20 cellular contexts compared by ENCODE assay signal in the genomic region with DNA sequence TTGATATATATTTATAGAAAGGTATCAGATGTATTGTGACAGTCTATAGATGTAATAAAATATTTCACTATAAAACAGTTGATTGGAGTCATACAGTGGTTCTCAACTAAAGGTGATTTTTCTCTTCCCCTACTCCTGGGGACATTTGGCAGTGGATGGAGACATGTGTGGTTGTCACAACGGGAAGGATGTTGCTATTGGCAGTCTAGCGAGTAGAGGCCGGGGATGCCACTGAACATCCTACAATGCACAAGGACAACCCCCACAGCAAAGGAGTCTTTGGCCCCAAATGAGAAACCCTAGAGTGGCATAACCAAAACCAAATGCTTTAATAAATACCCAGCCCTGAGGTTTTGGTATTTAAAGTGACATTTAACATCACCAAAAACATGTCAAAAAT.
"Had no signal": no experiment of that assay in that cellular context is flagged by ENCODE, and none has a peak within 500 bp of the region (broad histone marks: within the 10 kb centered on the region; RNA-seq: fewer than 3 reads in every experiment).

No MANE protein-coding gene starts in this region.

- H3K9me3 Mint-ChIP-seq: activated CD4-positive, alpha-beta T cell treated with anti-CD3 and anti-CD28 coated beads, Interleukin-2, amount 10 ng/mL, durations not matched to agents 24 days and 14 days; activated T-helper 2 cell treated with anti-CD3 and anti-CD28 coated beads, Interferon-gamma antibody, Interleukin-2, Interleukin-4, amounts not matched to agents 10 μg/mL and 5 μg/mL and 100 μg/mL, durations not matched to agents 14 hours and 24 hours and 36 hours had no signal

- H3K27me3 ChIP-seq: heart right ventricle, neutrophil, pancreas, upper lobe of right lung had no signal

- DNase-seq: activated CD4-positive, alpha-beta T cell treated with anti-CD3 and anti-CD28 coated beads, Interleukin-2, amount 10 ng/mL, durations not matched to agents 24 days and 14 days; activated CD8-positive, alpha-beta T cell treated with anti-CD3 and anti-CD28 coated beads for 36 hours; activated naive CD4-positive, alpha-beta T cell treated with Interleukin-2 at 50 U/mL for 16 hours; activated T-cell treated with anti-CD3 and anti-CD28 coated beads, Interleukin-2, amount 50 U/mL, for 24 hours; anterior cingulate cortex; effector memory CD8-positive, alpha-beta T cell; foreskin melanocyte; heart right ventricle; immature natural killer cell; kidney glomerular epithelial cell; left ventricle myocardium superior; mucosa of descending colon; naive thymus-derived CD8-positive, alpha-beta T cell; pancreas; stimulated activated CD4-positive, alpha-beta T cell treated with anti-CD3 and anti-CD28 coated beads, Interleukin-2, amount 100 ng/mL, for 24 hours; upper lobe of right lung had no signal

- H3K9me3 ChIP-seq: heart right ventricle, mucosa of descending colon, neutrophil, pancreas, upper lobe of right lung had no signal

- H3K36me3 Mint-ChIP-seq: immature natural killer cell; memory B cell; naive thymus-derived CD8-positive, alpha-beta T cell had no signal

- H3K4me1 Mint-ChIP-seq: activated CD4-positive, alpha-beta T cell treated with anti-CD3 and anti-CD28 coated beads, Interleukin-2, amount 10 ng/mL, durations not matched to agents 24 days and 14 days; immature natural killer cell; memory B cell; naive thymus-derived CD8-positive, alpha-beta T cell had no signal

- H3K27me3 Mint-ChIP-seq: activated CD4-positive, alpha-beta T cell treated with anti-CD3 and anti-CD28 coated beads, Interleukin-2, amount 10 ng/mL, durations not matched to agents 24 days and 14 days; effector memory CD8-positive, alpha-beta T cell had no signal

- H3K4me3 Mint-ChIP-seq: activated CD4-positive, alpha-beta T cell treated with anti-CD3 and anti-CD28 coated beads, Interleukin-2, amount 10 ng/mL, durations not matched to agents 24 days and 14 days; activated CD8-positive, alpha-beta T cell treated with anti-CD3 and anti-CD28 coated beads for 36 hours; activated T-cell treated with anti-CD3 and anti-CD28 coated beads, Interleukin-2, amount 50 U/mL, for 24 hours; effector memory CD8-positive, alpha-beta T cell; immature natural killer cell; memory B cell; naive thymus-derived CD8-positive, alpha-beta T cell; stimulated activated naive CD8-positive, alpha-beta T cell treated with anti-CD3 and anti-CD28 coated beads, Interleukin-15, Interleukin-2, amounts not matched to agents 100 ng/mL and 50 ng/mL, for 24 hours had no signal

- H3K27ac ChIP-seq: neutrophil, pancreas had no signal

- H3K4me3 ChIP-seq: mucosa of descending colon, pancreas, upper lobe of right lung had no signal

- H3K36me3 ChIP-seq: heart right ventricle, neutrophil, pancreas, upper lobe of right lung had no signal

- H3K27ac Mint-ChIP-seq: activated CD4-positive, alpha-beta T cell treated with anti-CD3 and anti-CD28 coated beads, Interleukin-2, amount 10 ng/mL, durations not matched to agents 24 days and 14 days; activated CD8-positive, alpha-beta T cell treated with anti-CD3 and anti-CD28 coated beads for 36 hours; activated T-cell treated with anti-CD3 and anti-CD28 coated beads, Interleukin-2, amount 50 U/mL, for 24 hours; activated T-helper 2 cell treated with anti-CD3 and anti-CD28 coated beads, Interferon-gamma antibody, Interleukin-2, Interleukin-4, amounts not matched to agents 10 μg/mL and 5 μg/mL and 100 μg/mL, durations not matched to agents 14 hours and 24 hours and 36 hours; effector memory CD8-positive, alpha-beta T cell; immature natural killer cell; memory B cell; stimulated activated naive CD8-positive, alpha-beta T cell treated with anti-CD3 and anti-CD28 coated beads, Interleukin-15, Interleukin-2, amounts not matched to agents 100 ng/mL and 50 ng/mL, for 24 hours had no signal

- H3K4me1 ChIP-seq: pancreas had no signal

- ATAC-seq: activated CD8-positive, alpha-beta T cell treated with anti-CD3 and anti-CD28 coated beads for 36 hours; effector memory CD8-positive, alpha-beta T cell; mucosa of descending colon; naive thymus-derived CD8-positive, alpha-beta T cell; pancreas; upper lobe of right lung had no signal
